Comparison of ENCODE assay signal across 8 cellular contexts in the genomic region with DNA sequence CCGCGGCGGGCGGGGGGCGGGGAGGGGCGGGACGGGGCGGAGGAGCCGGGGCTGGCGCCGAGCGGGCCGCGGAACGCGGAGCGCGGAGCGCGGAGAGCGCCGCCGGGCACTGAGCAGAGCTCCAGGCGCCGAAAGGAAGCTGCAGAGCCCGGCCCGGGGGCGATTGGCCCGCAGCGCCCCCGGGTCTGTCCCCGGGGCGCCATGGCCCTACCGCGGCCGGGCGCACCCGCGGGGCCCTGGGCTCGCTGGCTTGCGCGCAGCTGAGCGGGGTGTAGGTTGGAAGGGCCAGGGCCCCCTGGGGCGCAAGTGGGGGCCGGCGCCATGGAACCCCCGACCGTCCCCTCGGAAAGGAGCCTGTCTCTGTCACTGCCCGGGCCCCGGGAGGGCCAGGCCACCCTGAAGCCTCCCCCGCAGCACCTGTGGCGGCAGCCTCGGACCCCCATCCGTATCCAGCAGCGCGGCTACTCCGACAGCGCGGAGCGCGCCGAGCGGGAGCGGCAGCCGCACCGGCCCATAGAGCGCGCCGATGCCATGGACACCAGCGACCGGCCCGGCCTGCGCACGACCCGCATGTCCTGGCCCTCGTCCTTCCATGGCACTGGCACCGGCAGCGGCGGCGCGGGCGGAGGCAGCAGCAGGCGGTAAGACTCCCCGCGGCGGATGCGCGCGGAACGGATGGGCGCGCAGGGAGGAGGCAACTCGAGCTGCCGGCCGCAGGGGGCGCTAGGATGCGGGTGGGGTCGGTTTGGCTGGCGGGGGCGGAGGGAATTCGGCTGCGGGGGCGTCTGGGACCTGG. TPM values are rescaled to one million over a fixed set of nuclear protein-coding genes. Genes with fewer than 3 reads are reported as not detected.
A peak's percentile ranks its signal among the peaks of the same experiment; 100 is the strongest.
DNase-seq lines count a peak whose midpoint lies in the region; ATAC-seq, FAIRE-seq and TF ChIP-seq lines count a peak whose summit lies in the region.

PDE4A (plus strand) TSS at position 95 of the 796 bp plus-strand sequence; CDS start at position 322, 227 bp downstream.

- POLR2A ChIA-PET in A549 (lab: Yijun Ruan, JAX) = no interaction called here

- H3K4me1 ChIP-seq in A549 (peaks cover 36% of the 10 kb centered on the region), Peyer's patch (peaks cover 0 to 64% (median 56%) of the 10 kb centered on the region in 4 donors), adipocyte (ENCODE audit: control insufficient read depth, insufficient read depth, low read length) (peaks cover 27% of the 10 kb centered on the region)

- no peaks in the 10 kb centered on the region for H3K9me3 ChIP-seq in A549
- no peaks in the 10 kb centered on the region for H3K9me3 ChIP-seq in Peyer's patch
- no peaks in the 10 kb centered on the region for H3K9me3 ChIP-seq in adipocyte (ENCODE audit: control insufficient read depth, low read length)

- CTCF ChIA-PET in A549 (lab: Yijun Ruan, JAX) = interaction anchor here (0.8 to 2.6 kb wide), 13 partner anchors 9 to 297 kb away, joined by 3 to 16 read pairs (median 6); partner anchors contain the start of genes CDC37, DNM2 and ICAM1

- TF ChIP-seq CTCF in A549 (IDR thresholded peaks at IDR 0.05) = peak; percentile 38
- TF ChIP-seq CTCF in GM12864 (IDR thresholded peaks at IDR 0.05; ENCODE audit: low read depth, low read length, missing control alignments) = peak; percentile 62
- TF ChIP-seq CTCF in Peyer's patch (IDR thresholded peaks at IDR 0.05) = peak in 3 of 6 experiments; percentile 8 to 28 (median 21)

- H3K36me3 ChIP-seq in Peyer's patch = no peaks in the 10 kb centered on the region
- H3K36me3 ChIP-seq in adipocyte (ENCODE audit: control insufficient read depth, insufficient read depth, low read length, severe bottlenecking) = no peaks in the 10 kb centered on the region

- H3K27me3 ChIP-seq in Peyer's patch = peaks cover 0 to 62% of the 10 kb centered on the region in 2 donors
- peaks cover 48% of the 10 kb centered on the region for H3K27me3 ChIP-seq in adipocyte (replicated peaks; ENCODE audit: control insufficient read depth, insufficient read depth, low read length)

- peak within 1 kb of the TSS; percentile 65 to 86 for H3K27ac ChIP-seq in A549
- no peak within 1 kb of the TSS for H3K27ac ChIP-seq in Peyer's patch

- DNase-seq in A549 (ENCODE audit: low read depth in 1 of 2, low spot score in 1 of 2) (peak; percentile 32 to 68), GM12864 (ENCODE audit: low read depth) (no peak), Peyer's patch (no peak), adipocyte (ENCODE audit: low read depth) (peak; percentile 64), iPS-NIHi7 (ENCODE audit: extremely low spot score) (peak; percentile 51), DMS79 (lab: John Stamatoyannopoulos, UW) (no peak)
- DNase-seq in stimulated activated naive CD8-positive, alpha-beta T cell treated with anti-CD3 and anti-CD28 coated beads, Interleukin-15, Interleukin-2, amounts not matched to agents 100 U/mL and 50 U/mL, for 24 hours = peak; percentile 82

- H3K9ac ChIP-seq in adipocyte (ENCODE audit: low read length) = no peak within 1 kb of the TSS

- H3K4me3 ChIP-seq in A549 = peak within 1 kb of the TSS; percentile 52
- H3K4me3 ChIP-seq in GM12864 (ENCODE audit: low read depth, low read length) = peak within 1 kb of the TSS; percentile 56
- H3K4me3 ChIP-seq in Peyer's patch = peak within 1 kb of the TSS in 3 of 4 donors; percentile 14 to 33 (median 24)
- H3K4me3 ChIP-seq in adipocyte (ENCODE audit: low read length) = peak within 1 kb of the TSS; percentile 27

- no peak for FAIRE-seq in A549 (lab: Jason Lieb, UNC)

- TF ChIP-seq RAD21 in A549 (conservative IDR thresholded peaks at IDR 0.05 in 1 of 2, IDR thresholded peaks at IDR 0.05 in 1 of 2) = no peak

- TF ChIP-seq POLR2A in A549 (IDR thresholded peaks at IDR 0.05; ENCODE audit: low read length) (no peak), Peyer's patch (IDR thresholded peaks at IDR 0.05) (no peak)

- peak in 1 of 2 experiments; percentile 3; a peak in 1 of 6 replicates for ATAC-seq in A549
- ATAC-seq in stimulated activated naive CD8-positive, alpha-beta T cell treated with anti-CD3 and anti-CD28 coated beads, Interleukin-15, Interleukin-2, amounts not matched to agents 100 U/mL and 50 U/mL, for 24 hours = no peak
- ATAC-seq in GM18519 (IDR thresholded peaks at IDR 0.05; ENCODE audit: low FRiP score, unreplicated experiment) = no peak

- 7% methylated on average over 11 of the region's 104 CpGs for WGBS in A549 (ENCODE audit: missing lambda C conversion rate)

- H3K4me2 ChIP-seq in A549 = peak within 1 kb of the TSS; percentile 95

- TF ChIP-seq EP300 in A549 (IDR thresholded peaks at IDR 0.05) = no peak

TF ChIP-seq in A549, 52 proteins besides CTCF, POLR2A, EP300 and RAD21:
- TF ChIP-seq, protein P1, sequence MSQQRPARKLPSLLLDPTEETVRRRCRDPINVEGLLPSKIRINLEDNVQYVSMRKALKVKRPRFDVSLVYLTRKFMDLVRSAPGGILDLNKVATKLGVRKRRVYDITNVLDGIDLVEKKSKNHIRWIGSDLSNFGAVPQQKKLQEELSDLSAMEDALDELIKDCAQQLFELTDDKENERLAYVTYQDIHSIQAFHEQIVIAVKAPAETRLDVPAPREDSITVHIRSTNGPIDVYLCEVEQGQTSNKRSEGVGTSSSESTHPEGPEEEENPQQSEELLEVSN (IDR thresholded peaks at IDR 0.05; ENCODE audit: borderline replicate concordance, low read depth) = peak; percentile 33; the same call in 1 of the 2 replicates
- TF ChIP-seq, protein P2, sequence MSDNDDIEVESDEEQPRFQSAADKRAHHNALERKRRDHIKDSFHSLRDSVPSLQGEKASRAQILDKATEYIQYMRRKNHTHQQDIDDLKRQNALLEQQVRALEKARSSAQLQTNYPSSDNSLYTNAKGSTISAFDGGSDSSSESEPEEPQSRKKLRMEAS (IDR thresholded peaks at IDR 0.05) = peak; percentile 39; the same call in 1 of the 2 replicates
- TF ChIP-seq HDAC2 (IDR thresholded peaks at IDR 0.05) = 0 out of 2 replicates have a peak, but pooled peaks have one; percentile 48
- no peak for TF ChIP-seq TP53 (CRISPR knock-in tag; IDR thresholded peaks at IDR 0.05)

RNA-seq across cellular contexts. Expression of gene PDE4A, which starts in this region (rescaled TPM):
- polyA plus RNA-seq in A549 (2011; rRNA removed) = 1.2 and 2.2 TPM in 2 replicates
- polyA plus RNA-seq in A549 (2012; cell fraction: cytosol; rRNA removed) = 2.4 and 3.5 TPM in 2 replicates
- polyA plus RNA-seq in A549 (2012; cell fraction: nucleus; rRNA removed) = 4.6 and 5.4 TPM in 2 replicates
- polyA plus RNA-seq in A549 (2017; fragmentation: RNase III; extraction: RNeasy Plus Mini Kit Qiagen cat#74134 plus additional on column Dnase treatment) = 3.7 to 3.9 TPM (median 3.9 TPM) in 3 replicates
- 5.6 and 7.0 TPM in 2 replicates for polyA minus RNA-seq in A549 (2011; rRNA and poly(A)+ RNA removed)
- total RNA-seq in Peyer's patch = 1 to 10 TPM; 3.3 to 7.2 (median 5.1) TPM

Comparison
In these comparisons a context has a peak if more than half of its experiments do, and no peak if none do; other contexts are left out.
1. DNase-seq: peak in A549 (2 of 2), adipocyte (single experiment), iPS-NIHi7 (single experiment) and stimulated activated naive CD8-positive, alpha-beta T cell treated with anti-CD3 and anti-CD28 coated beads, Interleukin-15, Interleukin-2, amounts not matched to agents 100 U/mL and 50 U/mL, for 24 hours (single experiment); none in GM12864 (single experiment), Peyer's patch (0 of 3) and DMS79 (single experiment).
2. H3K27ac ChIP-seq: peak in A549 (2 of 2); none in Peyer's patch (0 of 4).
3. Peak in every context shown above with its lines, with median percentiles within 50 percentile points of each other: H3K4me3 ChIP-seq.